Comparison of ENCODE assay signal across 1 cellular context in genomic region chr12:53757095-53757770, GRCh38.
TF ChIP-seq lines count a peak whose summit lies in the region.

No MANE protein-coding gene starts in this region.

TF ChIP-seq in H1, 55 proteins besides CTCF, POLR2A, EP300 and RAD21:
- TF ChIP-seq ASH2L (IDR thresholded peaks at IDR 0.05; ENCODE audit: low read length): peak; percentile 31
- no peak for TF ChIP-seq RNF2 (IDR thresholded peaks at IDR 0.05; ENCODE audit: borderline replicate concordance, low read depth, low read length, missing control alignments, poor library complexity, severe bottlenecking)
- peak; percentile 12; the same call in 1 of the 2 replicates for TF ChIP-seq SUZ12 (IDR thresholded peaks at IDR 0.05; ENCODE audit: low read length)
- TF ChIP-seq SIN3A (conservative IDR thresholded peaks at IDR 0.05 in 1 of 2, IDR thresholded peaks at IDR 0.05 in 1 of 2; ENCODE audit: low read depth in 1 of 2, low read length in 2 of 2): peak in 1 of 2 experiments; percentile 12; a peak in 1 of 4 replicates
- TF ChIP-seq USF2 (IDR thresholded peaks at IDR 0.05; ENCODE audit: low read length): no peak
- no peak for TF ChIP-seq BACH1 (IDR thresholded peaks at IDR 0.05; ENCODE audit: low read length)
- 0 out of 2 replicates have a peak, but pooled peaks have one; percentile 31 for TF ChIP-seq TBP (IDR thresholded peaks at IDR 0.05; ENCODE audit: low read depth, low read length)
- TF ChIP-seq KDM4A (IDR thresholded peaks at IDR 0.05; ENCODE audit: low read depth, low read length, severe bottlenecking): no peak
- peak; percentile 35 for TF ChIP-seq EZH2 (IDR thresholded peaks at IDR 0.05; ENCODE audit: low read depth, low read length, severe bottlenecking)
